8 cellular contexts compared by ENCODE assay signal in the genomic region with DNA sequence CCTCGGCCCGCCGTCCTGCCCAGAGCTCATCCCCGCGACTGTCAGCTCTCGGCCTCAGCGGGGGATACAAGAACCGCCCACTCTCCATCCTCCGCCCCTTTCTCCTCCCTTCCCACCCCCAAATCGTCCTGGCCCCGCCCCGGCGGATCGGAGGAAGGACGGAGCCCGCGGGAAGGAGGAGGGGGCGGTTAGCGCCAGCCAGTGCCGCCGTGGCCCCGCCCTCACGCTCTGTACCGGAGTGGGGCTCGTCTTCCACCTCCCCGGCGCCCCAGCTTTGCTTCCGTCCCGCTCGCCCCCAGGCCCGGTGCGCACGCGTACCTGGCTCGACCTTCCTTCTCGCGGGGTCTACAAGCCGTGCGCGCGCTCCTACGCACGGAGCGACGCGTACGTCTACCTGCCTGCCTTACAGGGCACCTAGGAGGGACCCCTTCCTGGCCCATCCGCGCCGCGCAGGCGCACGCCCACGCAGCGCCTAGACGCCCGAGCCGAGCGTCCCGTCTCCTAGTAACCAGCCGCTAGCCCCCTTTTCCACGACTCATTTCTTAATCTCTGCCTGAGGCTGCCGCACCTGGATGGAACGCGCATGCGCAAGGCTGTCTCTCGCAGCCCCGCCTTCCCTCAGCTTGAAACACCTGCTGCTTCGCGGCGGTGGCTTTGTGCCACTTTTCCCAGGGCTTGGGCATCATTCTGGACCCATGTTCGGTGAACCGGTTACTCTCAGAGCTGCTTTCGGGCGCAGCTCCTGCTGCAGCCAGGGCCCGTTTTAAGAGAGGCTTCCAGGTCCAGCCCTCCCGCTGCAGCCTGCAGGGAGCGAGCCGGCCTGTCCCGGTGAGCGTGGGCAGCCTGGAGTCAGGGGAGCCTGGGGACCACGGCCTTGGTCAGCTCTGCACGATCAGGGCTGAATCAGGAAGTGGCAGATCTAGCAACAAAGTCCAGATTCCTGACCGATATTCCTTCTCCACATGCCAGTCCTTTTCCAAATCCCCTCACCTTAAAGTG. TPM values are rescaled to one million over a fixed set of nuclear protein-coding genes. Genes with fewer than 3 reads are reported as not detected.
DNase-seq lines count a peak whose midpoint lies in the region; ATAC-seq and TF ChIP-seq lines count a peak whose summit lies in the region.

A gene with protein sequence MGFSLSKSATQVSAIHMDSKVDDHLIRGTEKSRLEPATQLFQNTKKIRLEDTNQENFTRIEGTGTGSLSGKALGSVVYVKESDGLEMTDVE (plus strand): TSS at position 598 of the 999 bp plus-strand sequence. CDS start 8,852 bp downstream, outside the sequence.

- H3K4me3 ChIP-seq in SU-DHL-6 (ENCODE audit: insufficient read depth, low read length, poor library complexity, severe bottlenecking) (peak within 1 kb of the TSS; percentile 97), parathyroid adenoma (ENCODE audit: low read depth, low read length) (peak within 1 kb of the TSS; percentile 65), tibial nerve (peak within 1 kb of the TSS; percentile 58 to 91 (median 74))

- H3K9me3 ChIP-seq in SU-DHL-6 (ENCODE audit: insufficient read depth, low read length) (no peaks in the 10 kb centered on the region), parathyroid adenoma (ENCODE audit: control insufficient read depth, low read length) (no peaks in the 10 kb centered on the region), tibial nerve (no peaks in the 10 kb centered on the region)

- peak within 1 kb of the TSS; percentile 76 for H3K9ac ChIP-seq in SU-DHL-6 (ENCODE audit: low read length)
- peak within 1 kb of the TSS; percentile 65 for H3K9ac ChIP-seq in parathyroid adenoma

- peak within 1 kb of the TSS; percentile 90 for H3K4me3 Mint-ChIP-seq in activated naive CD8-positive, alpha-beta T cell treated with anti-CD3 and anti-CD28 coated beads, Interleukin-2, amount 50 U/mL, for 24 hours

- H3K27ac ChIP-seq in SU-DHL-6 (ENCODE audit: low read depth, low read length) (peak within 1 kb of the TSS; percentile 75), parathyroid adenoma (peak within 1 kb of the TSS; percentile 93), tibial nerve (peak within 1 kb of the TSS; percentile 18 to 91 (median 87))

- peak within 1 kb of the TSS; percentile 100 for H3K4me2 ChIP-seq in SU-DHL-6 (ENCODE audit: low read depth, low read length, poor library complexity, severe bottlenecking)
- peak within 1 kb of the TSS; percentile 62 for H3K4me2 ChIP-seq in parathyroid adenoma (ENCODE audit: low read length)

- peak; percentile 93 for DNase-seq in GM13976 (ENCODE audit: low spot score)
- peak; percentile 93 for DNase-seq in NCI-H1417 treated with DMSO at 0.1 percent for 48 hours (lab: John Stamatoyannopoulos, UW)
- DNase-seq in activated naive CD8-positive, alpha-beta T cell treated with anti-CD3 and anti-CD28 coated beads, Interleukin-2, amount 50 U/mL, for 24 hours: peak; percentile 97
- DNase-seq in cardiac septum (ENCODE audit: low spot score): peak; percentile 98
- DNase-seq in tibial nerve (ENCODE audit: low spot score in 2 of 2): peak; percentile 84 to 94

- H3K36me3 Mint-ChIP-seq in activated naive CD8-positive, alpha-beta T cell treated with anti-CD3 and anti-CD28 coated beads, Interleukin-2, amount 50 U/mL, for 24 hours (ENCODE audit: low read depth): no peaks in the 10 kb centered on the region

- peaks cover 16% of the 10 kb centered on the region for H3F3A ChIP-seq in SU-DHL-6 (ENCODE audit: insufficient read depth)

- WGBS in tibial nerve, 2 donors: 1% methylated on average over 40 to 63 of the region's 84 CpGs

- no peaks in the 10 kb centered on the region for H4K20me1 ChIP-seq in SU-DHL-6 (ENCODE audit: low read depth, low read length)

- peak; percentile 91 for ATAC-seq in HG02840 (IDR thresholded peaks at IDR 0.05; ENCODE audit: low FRiP score, unreplicated experiment)
- peak; percentile 94 for ATAC-seq in activated naive CD8-positive, alpha-beta T cell treated with anti-CD3 and anti-CD28 coated beads, Interleukin-2, amount 50 U/mL, for 24 hours

- H3K36me3 ChIP-seq in SU-DHL-6 (ENCODE audit: low read length) (no peaks in the 10 kb centered on the region), parathyroid adenoma (ENCODE audit: control insufficient read depth, insufficient read depth, low read length) (no peaks in the 10 kb centered on the region), tibial nerve (no peaks in the 10 kb centered on the region)

- intact Hi-C loops in cardiac septum (cut with DNase I): loop anchor here (2.0 to 5.0 kb wide), 2 partner anchors 13 to 41 kb away; partner anchors contain the start of genes LIPT1, MITD1, MRPL30 and TSGA10

- peaks cover 4% of the 10 kb centered on the region for H3K9me3 Mint-ChIP-seq in activated naive CD8-positive, alpha-beta T cell treated with anti-CD3 and anti-CD28 coated beads, Interleukin-2, amount 50 U/mL, for 24 hours

- H3K9me2 ChIP-seq in SU-DHL-6 (replicated peaks; ENCODE audit: insufficient read depth, low read length): no peaks in the 10 kb centered on the region

- H2AFZ ChIP-seq in SU-DHL-6 (ENCODE audit: low read depth, low read length, severe bottlenecking) (peak within 1 kb of the TSS; percentile 64), parathyroid adenoma (peak within 1 kb of the TSS; percentile 97)

- peaks cover 27% of the 10 kb centered on the region for H3K4me1 Mint-ChIP-seq in activated naive CD8-positive, alpha-beta T cell treated with anti-CD3 and anti-CD28 coated beads, Interleukin-2, amount 50 U/mL, for 24 hours

- peak in 1 of 2 donors; percentile 90 for TF ChIP-seq EP300 in tibial nerve (IDR thresholded peaks at IDR 0.05)

- H3K79me2 ChIP-seq in SU-DHL-6 (ENCODE audit: insufficient read depth, low read length) (peaks cover 22% of the 10 kb centered on the region), parathyroid adenoma (no peaks in the 10 kb centered on the region)

- TF ChIP-seq CTCF in GM13976 (IDR thresholded peaks at IDR 0.05; ENCODE audit: borderline replicate concordance, control extremely low read depth, extremely low read depth, insufficient read depth, missing control alignments) (no peak), SU-DHL-6 (IDR thresholded peaks at IDR 0.05; ENCODE audit: insufficient read depth, low read length, poor library complexity, severe bottlenecking) (no peak), parathyroid adenoma (IDR thresholded peaks at IDR 0.05) (no peak), tibial nerve (IDR thresholded peaks at IDR 0.05) (no peak)

- TF ChIP-seq POLR2A in tibial nerve (IDR thresholded peaks at IDR 0.05): peak in 1 of 2 donors; percentile 93

- peaks cover 4% of the 10 kb centered on the region for H3K27me3 Mint-ChIP-seq in activated naive CD8-positive, alpha-beta T cell treated with anti-CD3 and anti-CD28 coated beads, Interleukin-2, amount 50 U/mL, for 24 hours

- peak within 1 kb of the TSS; percentile 94 for H3K27ac Mint-ChIP-seq in activated naive CD8-positive, alpha-beta T cell treated with anti-CD3 and anti-CD28 coated beads, Interleukin-2, amount 50 U/mL, for 24 hours

- H3K4me1 ChIP-seq in parathyroid adenoma (peaks cover 6% of the 10 kb centered on the region), tibial nerve (peaks cover 0 to 19% (median 0%) of the 10 kb centered on the region in 4 donors)

- no peaks in the 10 kb centered on the region for H3K27me3 ChIP-seq in SU-DHL-6 (ENCODE audit: low read length)
- no peaks in the 10 kb centered on the region for H3K27me3 ChIP-seq in parathyroid adenoma (ENCODE audit: control insufficient read depth, insufficient read depth, low read length)
- H3K27me3 ChIP-seq in tibial nerve: no peaks in the 10 kb centered on the region

- in situ Hi-C loops in GM13976 (cut with MboI; ENCODE audit: low sequenced_read_pairs, unreplicated experiment): no loop called here

RNA-seq across cellular contexts. Expression of the gene that starts here (rescaled TPM):
- not detected for total RNA-seq in cardiac septum
- total RNA-seq in tibial nerve: under 1 TPM in 1 of 4 donors, not detected in 3; 0.44 TPM

Comparison
In these comparisons a context has a peak if more than half of its experiments do, and no peak if none do; other contexts are left out.
1. Peak in every context shown above with its lines: DNase-seq, ATAC-seq, H3K4me3 ChIP-seq and H3K27ac ChIP-seq.
2. Peak in DNase-seq in cardiac septum; RNA of the gene not detected or under 1 TPM.
3. Peak in DNase-seq, H3K4me3 ChIP-seq and H3K27ac ChIP-seq in tibial nerve; RNA of the gene not detected or under 1 TPM.